Comparison of ENCODE assay signal across 1 cellular context in the genomic region with DNA sequence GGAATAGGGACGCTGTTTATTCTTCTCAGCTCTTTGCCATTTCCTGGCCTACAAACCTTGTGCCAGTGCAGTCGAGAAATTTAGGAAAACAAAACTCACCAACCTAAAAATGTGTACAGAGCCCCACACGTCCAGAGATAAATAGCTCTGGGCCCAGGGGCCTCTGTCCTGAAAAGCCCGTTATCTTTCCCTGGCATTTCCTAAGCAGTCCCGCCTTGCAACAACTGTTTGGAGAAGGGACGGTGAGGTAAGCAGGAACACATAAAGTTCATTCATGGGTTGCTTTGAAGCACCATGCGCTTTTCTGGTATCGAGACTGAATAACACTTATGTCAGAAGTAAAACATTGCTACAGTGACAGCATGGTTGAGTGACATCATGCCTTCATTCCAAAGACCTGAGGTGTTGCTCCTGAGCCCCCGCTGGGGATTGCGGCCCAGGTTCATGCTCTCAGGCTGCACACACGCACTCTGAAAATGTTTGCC.
TF ChIP-seq lines count a peak whose summit lies in the region.

No MANE protein-coding gene starts in this region.

TF ChIP-seq in IMR-90, 13 proteins besides CTCF, POLR2A, EP300 and RAD21 (continued from another document):
- no peak for TF ChIP-seq NFE2L2 (IDR thresholded peaks at IDR 0.05; ENCODE audit: low read depth, low read length)
